Comparison of ENCODE assay signal across 8 cellular contexts in genomic region chr1:150973258-150973825, GRCh38. TPM values are rescaled to one million over a fixed set of nuclear protein-coding genes. Genes with fewer than 3 reads are reported as not detected.
DNase-seq lines count a peak whose midpoint lies in the region; ATAC-seq and TF ChIP-seq lines count a peak whose summit lies in the region.

No MANE protein-coding gene starts in this region.

- H3K27ac ChIP-seq in SJCRH30: peak overlapping the region; percentile 76
- H3K27ac ChIP-seq in effector memory CD4-positive, alpha-beta T cell (ENCODE audit: insufficient read depth, low read length, poor library complexity, severe bottlenecking): peak overlapping the region; percentile 85

- peaks cover 7% of the 10 kb centered on the region for H3K27me3 Mint-ChIP-seq in nephron (ENCODE audit: low read depth)

- H3K9me3 Mint-ChIP-seq in nephron: no peaks in the 10 kb centered on the region

- TF ChIP-seq CTCF in GM10266 (IDR thresholded peaks at IDR 0.05; ENCODE audit: control insufficient read depth, insufficient read depth, low read depth, missing control alignments) (no peak), nephron (IDR thresholded peaks at IDR 0.05; ENCODE audit: unreplicated experiment in 3 of 3) (no peak)

- no peaks in the 10 kb centered on the region for H3K27me3 ChIP-seq in SJCRH30
- no peaks in the 10 kb centered on the region for H3K27me3 ChIP-seq in effector memory CD4-positive, alpha-beta T cell (replicated peaks; ENCODE audit: control insufficient read depth, insufficient read depth, low read length, poor library complexity, severe bottlenecking)

- H3K4me1 Mint-ChIP-seq in nephron: peaks cover 41% of the 10 kb centered on the region

- peaks cover 6% of the 10 kb centered on the region for H3K36me3 Mint-ChIP-seq in nephron (ENCODE audit: low read depth)

- H3K4me3 ChIP-seq in SJCRH30: peak overlapping the region; percentile 99
- H3K4me3 ChIP-seq in effector memory CD4-positive, alpha-beta T cell (ENCODE audit: insufficient read depth, low read depth, low read length, poor library complexity, severe bottlenecking): peak overlapping the region; percentile 82

- H3K36me3 ChIP-seq in SJCRH30: peaks cover 11% of the 10 kb centered on the region
- H3K36me3 ChIP-seq in effector memory CD4-positive, alpha-beta T cell (ENCODE audit: control insufficient read depth, insufficient read depth, low read length): peaks cover 6% of the 10 kb centered on the region

- peak overlapping the region; percentile 88 to 93 (median 92) for H3K27ac Mint-ChIP-seq in nephron

- peak overlapping the region; percentile 88 to 90 (median 90) for H3K4me3 Mint-ChIP-seq in nephron

- H3K4me1 ChIP-seq in SJCRH30: peaks cover 25% of the 10 kb centered on the region
- peaks cover 38% of the 10 kb centered on the region for H3K4me1 ChIP-seq in effector memory CD4-positive, alpha-beta T cell (ENCODE audit: control insufficient read depth, insufficient read depth, low read length, poor library complexity, severe bottlenecking)

- ATAC-seq in GM21367 (IDR thresholded peaks at IDR 0.05; ENCODE audit: unreplicated experiment): no peak

- DNase-seq in GM10266 (ENCODE audit: extremely low spot score): peak; percentile 43
- peak in 1 of 2 experiments; percentile 39 for DNase-seq in SJCRH30
- DNase-seq in effector memory CD4-positive, alpha-beta T cell: peak in 2 of 3 donors; percentile 2 to 3
- no peak for DNase-seq in LoVo (ENCODE audit: low spot score)
- DNase-seq in iPS-NIHi11 (ENCODE audit: low spot score): no peak
- no peak for DNase-seq in GF-D8 (lab: John Stamatoyannopoulos, UW)

- no peaks in the 10 kb centered on the region for H3K9me3 ChIP-seq in SJCRH30 (replicated peaks)
- no peaks in the 10 kb centered on the region for H3K9me3 ChIP-seq in effector memory CD4-positive, alpha-beta T cell (ENCODE audit: control insufficient read depth, low read length)

RNA-seq across cellular contexts. Expression of gene CERS2, which starts 1.3 kb away (rescaled TPM):
- total RNA-seq in SJCRH30 (2014; rRNA removed; shearing (Covaris generic)): 87.3 and 95.2 TPM in 2 replicates

RNA-seq across cellular contexts. Expression of gene ANXA9, which starts 8.8 kb away (rescaled TPM):
- total RNA-seq in SJCRH30 (2014; rRNA removed; shearing (Covaris generic)): not detected in 2 replicates

RNA-seq across cellular contexts. Expression of gene MINDY1, which starts 33.4 kb away (rescaled TPM):
- 2.0 and 2.5 TPM in 2 replicates for total RNA-seq in SJCRH30 (2014; rRNA removed; shearing (Covaris generic))

RNA-seq across cellular contexts. Expression of gene PRUNE1, which starts 34.9 kb away (rescaled TPM):
- 15.0 and 17.4 TPM in 2 replicates for total RNA-seq in SJCRH30 (2014; rRNA removed; shearing (Covaris generic))

RNA-seq across cellular contexts. Expression of gene SETDB1, which starts 47.2 kb away (rescaled TPM):
- total RNA-seq in SJCRH30 (2014; rRNA removed; shearing (Covaris generic)): 42.8 and 46.2 TPM in 2 replicates

Comparison
In these comparisons a context has a peak if more than half of its experiments do, and no peak if none do; other contexts are left out.
1. DNase-seq: peak in GM10266 (single experiment) and effector memory CD4-positive, alpha-beta T cell (2 of 3); none in LoVo (single experiment), iPS-NIHi11 (single experiment) and GF-D8 (single experiment).